8 cellular contexts compared by ENCODE assay signal in the genomic region with DNA sequence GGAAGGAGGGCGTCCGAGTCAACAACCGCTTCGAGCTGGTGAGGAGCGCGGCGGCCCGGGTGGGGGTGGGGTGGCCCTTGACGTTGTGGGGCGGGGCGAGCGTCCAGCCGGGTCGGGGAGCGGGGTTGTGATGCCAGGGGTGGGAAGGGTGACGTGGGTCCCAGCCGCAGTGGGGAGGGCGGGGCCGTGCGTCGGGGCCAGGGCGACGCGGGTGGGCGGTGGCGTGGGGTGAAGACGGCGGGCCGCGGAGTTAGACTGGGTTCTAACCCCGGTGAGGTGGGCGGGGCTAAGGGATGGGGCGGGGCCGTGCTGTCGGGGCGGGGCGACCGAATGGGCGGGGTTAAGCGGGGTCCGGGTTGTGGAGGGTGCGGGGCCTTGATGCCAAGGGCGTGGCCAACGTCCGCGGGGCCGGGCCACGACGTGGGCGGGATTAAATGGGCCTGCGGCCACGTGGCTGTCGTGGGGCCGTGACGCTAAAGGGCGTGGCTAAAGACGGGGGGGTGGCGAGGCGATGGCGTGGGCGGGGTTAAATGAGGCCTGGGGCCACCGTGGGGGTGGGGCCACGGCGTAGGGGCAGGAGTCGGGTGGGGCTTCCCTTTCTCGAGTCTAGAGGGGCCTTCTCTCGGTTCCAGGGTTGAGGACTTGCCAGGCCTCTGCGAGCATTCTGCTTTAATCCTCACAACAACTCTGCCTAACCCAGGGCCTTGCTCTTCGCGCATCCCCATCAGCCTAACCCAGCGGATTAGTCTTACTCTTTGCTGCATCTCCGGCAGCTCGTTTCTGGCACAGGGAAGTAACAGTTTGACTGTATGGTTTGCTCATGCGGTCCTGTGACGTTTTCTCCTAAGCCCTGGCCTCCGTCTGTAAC. TPM values are rescaled to one million over a fixed set of nuclear protein-coding genes. Genes with fewer than 3 reads are reported as not detected.
DNase-seq lines count a peak whose midpoint lies in the region; ATAC-seq, FAIRE-seq and TF ChIP-seq lines count a peak whose summit lies in the region.

No MANE protein-coding gene starts in this region.

- peaks cover 14% of the 10 kb centered on the region for H3K4me1 Mint-ChIP-seq in CD4-positive, alpha-beta T cell (ENCODE audit: low read depth)

- no CpG with 5 or more reads among the region's 76 CpGs for WGBS in mesendoderm (ENCODE audit: extremely low coverage, insufficient coverage, low lambda C conversion rate)

- H3K4me3 Mint-ChIP-seq in CD4-positive, alpha-beta T cell: peak overlapping the region; percentile 87

- H3K27me3 ChIP-seq in CD4-positive, alpha-beta T cell (ENCODE audit: control insufficient read depth, insufficient read depth, low read length): no peaks in the 10 kb centered on the region
- H3K27me3 ChIP-seq in NT2/D1 (ENCODE audit: insufficient read depth, insufficient read length) (no peaks in the 10 kb centered on the region), endocrine pancreas (ENCODE audit: control insufficient read depth, insufficient read depth, low read length) (no peaks in the 10 kb centered on the region), mesendoderm (ENCODE audit: insufficient read depth, low read length, poor library complexity) (no peaks in the 10 kb centered on the region)

- H3K36me3 Mint-ChIP-seq in CD4-positive, alpha-beta T cell (ENCODE audit: low read depth): peaks cover 44% of the 10 kb centered on the region

- FAIRE-seq in HTR-8/SVneo (lab: Jason Lieb, UNC): peak; percentile 98

- POLR2A ChIA-PET in CD4-positive, alpha-beta T cell (lab: Charles Lee): interaction anchor here (0.6 to 4.8 kb wide), 33 partner anchors 12 to 1071 kb away, joined by 3 to 104 read pairs (median 4); a partner anchor contains a TSS

- no peak for TF ChIP-seq CTCF in CD4-positive, alpha-beta T cell (IDR thresholded peaks at IDR 0.05)

- H3K79me1 ChIP-seq in mesendoderm (ENCODE audit: low read length): peaks cover 8% of the 10 kb centered on the region

- H4K5ac ChIP-seq in mesendoderm (ENCODE audit: low read length): no peak overlapping the region

- H2BK5ac ChIP-seq in mesendoderm (ENCODE audit: low read length): no peak overlapping the region

- no peaks in the 10 kb centered on the region for H3K9me3 ChIP-seq in CD4-positive, alpha-beta T cell (ENCODE audit: control insufficient read depth, low read length)
- H3K9me3 ChIP-seq in NT2/D1 (ENCODE audit: insufficient read depth, low read length) (peaks cover 22% of the 10 kb centered on the region), endocrine pancreas (ENCODE audit: control insufficient read depth, low read length) (no peaks in the 10 kb centered on the region)

- intact Hi-C loops in CD4-positive, alpha-beta T cell (cut with DNase I, micrococcal nuclease): loop anchor here (1.0 to 5.0 kb wide), 6 partner anchors 57 to 627 kb away; a partner anchor contains a TSS

- H3K36me3 ChIP-seq in NT2/D1 (ENCODE audit: insufficient read depth, insufficient read length, low read length): peaks cover 65% of the 10 kb centered on the region
- peaks cover 2% of the 10 kb centered on the region for H3K36me3 ChIP-seq in endocrine pancreas (ENCODE audit: control insufficient read depth, insufficient read depth, low read length)
- H3K36me3 ChIP-seq in mesendoderm (ENCODE audit: control insufficient read depth, insufficient read depth, low read length): peaks cover 4% of the 10 kb centered on the region

- H4K8ac ChIP-seq in mesendoderm (ENCODE audit: low read depth, low read length): peak overlapping the region; percentile 89

- H3K9me3 Mint-ChIP-seq in CD4-positive, alpha-beta T cell: peaks cover 2% of the 10 kb centered on the region

- H2AK5ac ChIP-seq in mesendoderm (ENCODE audit: low read length): peak overlapping the region; percentile 82

- peak; percentile 78 for ATAC-seq in CD4-positive, alpha-beta T cell (ENCODE audit: poor library complexity)
- ATAC-seq in GM21367 (IDR thresholded peaks at IDR 0.05; ENCODE audit: unreplicated experiment): peak; percentile 63

- H3K27me3 Mint-ChIP-seq in CD4-positive, alpha-beta T cell: no peaks in the 10 kb centered on the region

- H3K4me1 ChIP-seq in NT2/D1 (ENCODE audit: insufficient read depth, insufficient read length) (peaks cover 6% of the 10 kb centered on the region), endocrine pancreas (ENCODE audit: control insufficient read depth, insufficient read depth, low read length) (no peaks in the 10 kb centered on the region), mesendoderm (ENCODE audit: control insufficient read depth, low read depth, low read length) (peaks cover 2% of the 10 kb centered on the region)

- peaks cover 20% of the 10 kb centered on the region for H3K79me2 ChIP-seq in mesendoderm (ENCODE audit: control insufficient read depth, insufficient read depth, low read length)

- peak overlapping the region; percentile 82 for H3K18ac ChIP-seq in mesendoderm (ENCODE audit: low read length)

- H3K9ac ChIP-seq in NT2/D1 (ENCODE audit: insufficient read length, low read depth) (peak overlapping the region; percentile 95), endocrine pancreas (ENCODE audit: control insufficient read depth, insufficient read depth, low read length) (peak overlapping the region; percentile 33), mesendoderm (ENCODE audit: low read length) (peak overlapping the region; percentile 99)

- H3K4me3 ChIP-seq in NT2/D1 (ENCODE audit: insufficient read length, low read depth): peak overlapping the region; percentile 92
- peak overlapping the region; percentile 19 for H3K4me3 ChIP-seq in endocrine pancreas (ENCODE audit: control insufficient read depth, insufficient read depth, low read length)
- H3K4me3 ChIP-seq in mesendoderm (ENCODE audit: low read length): peak overlapping the region; percentile 91

- no peak overlapping the region for H3K23ac ChIP-seq in mesendoderm (ENCODE audit: low read length)

- H3K4ac ChIP-seq in mesendoderm (ENCODE audit: low read depth, low read length): peak overlapping the region; percentile 93

- peak overlapping the region; percentile 98 for H3K56ac ChIP-seq in mesendoderm (ENCODE audit: low read length)

- no peak overlapping the region for H2BK120ac ChIP-seq in mesendoderm (ENCODE audit: low read depth, low read length)

- peak overlapping the region; percentile 93 for H3K4me2 ChIP-seq in mesendoderm (ENCODE audit: low read length)

- peak overlapping the region; percentile 99 for H3K27ac ChIP-seq in CD4-positive, alpha-beta T cell (ENCODE audit: low read depth, low read length)
- H3K27ac ChIP-seq in mesendoderm (ENCODE audit: low read depth, low read length): peak overlapping the region; percentile 99

- peak; percentile 88 to 98 (median 94) for DNase-seq in CD4-positive, alpha-beta T cell
- DNase-seq in HTR-8/SVneo (ENCODE audit: insufficient read length, low spot score) (peak; percentile 89), NT2/D1 (ENCODE audit: low read depth, low spot score) (peak; percentile 91), mesendoderm (peak; percentile 96)
- peak; percentile 91 for DNase-seq in activated CD8-positive, alpha-beta memory T cell treated with anti-CD3 and anti-CD28 coated beads, Interleukin-2, amount 50 U/mL, for 24 hours (ENCODE audit: extremely low read depth)
- DNase-seq in stimulated activated CD8-positive, alpha-beta memory T cell treated with anti-CD3 and anti-CD28 coated beads, Interleukin-12 subunit alpha, Interleukin-12 subunit beta, amount 100 ng/mL, for 1 hour (ENCODE audit: low read depth): peak; percentile 91

- CTCF ChIA-PET in CD4-positive, alpha-beta T cell (lab: Charles Lee): interaction anchor here (0.6 to 5.8 kb wide), 4 partner anchors 13 to 174 kb away, joined by 4 to 38 read pairs (median 8); no protein-coding TSS in a partner anchor

- no peak overlapping the region for H2BK15ac ChIP-seq in mesendoderm (replicated peaks; ENCODE audit: low read depth)

- H3K27ac Mint-ChIP-seq in CD4-positive, alpha-beta T cell: peak overlapping the region; percentile 79

RNA-seq across cellular contexts. Expression of a gene that starts 0.7 kb away (rescaled TPM):
- 100 to 1,000 TPM; 306 to 307 TPM for total RNA-seq in CD4-positive, alpha-beta T cell
- polyA plus RNA-seq in mesendoderm (2013, experiment 1 of 2): 89.8 TPM
- polyA plus RNA-seq in mesendoderm (2013, experiment 2 of 2): 88.1 TPM

RNA-seq across cellular contexts. Expression of a gene that starts 44.6 kb away (rescaled TPM):
- 1 to 10 TPM; 6.7 to 6.9 TPM for total RNA-seq in CD4-positive, alpha-beta T cell
- polyA plus RNA-seq in mesendoderm (2013, experiment 1 of 2): 1.2 TPM
- polyA plus RNA-seq in mesendoderm (2013, experiment 2 of 2): 0.98 TPM

RNA-seq across cellular contexts. Expression of a gene that starts 45.8 kb away (rescaled TPM):
- total RNA-seq in CD4-positive, alpha-beta T cell: 1 to 10 TPM; 1.1 TPM
- 2.6 TPM for polyA plus RNA-seq in mesendoderm (2013, experiment 1 of 2)
- 2.7 TPM for polyA plus RNA-seq in mesendoderm (2013, experiment 2 of 2)

RNA-seq across cellular contexts. Expression of a gene that starts 49.1 kb away (rescaled TPM):
- under 1 TPM; 0.78 to 0.88 TPM for total RNA-seq in CD4-positive, alpha-beta T cell
- 96.5 TPM for polyA plus RNA-seq in mesendoderm (2013, experiment 1 of 2)
- polyA plus RNA-seq in mesendoderm (2013, experiment 2 of 2): 103 TPM

RNA-seq across cellular contexts. Expression of a gene that starts 57.6 kb away (rescaled TPM):
- 1 to 10 TPM; 4.1 to 5.0 TPM for total RNA-seq in CD4-positive, alpha-beta T cell
- 28.0 TPM for polyA plus RNA-seq in mesendoderm (2013, experiment 1 of 2)
- polyA plus RNA-seq in mesendoderm (2013, experiment 2 of 2): 28.8 TPM

Comparison
In these comparisons a context has a peak if more than half of its experiments do, and no peak if none do; other contexts are left out.
1. Peak in every context shown above with its lines: DNase-seq, ATAC-seq, H3K4me3 ChIP-seq and H3K27ac ChIP-seq.
2. H3K4me3 ChIP-seq: peak in every context shown above with its lines; median percentile 92 in NT2/D1; 91 in mesendoderm; 19 in endocrine pancreas.
3. H3K9ac ChIP-seq: peak in every context shown above with its lines; median percentile 99 in mesendoderm; 95 in NT2/D1; 33 in endocrine pancreas.